4 cellular contexts compared by ENCODE assay signal in the genomic region with DNA sequence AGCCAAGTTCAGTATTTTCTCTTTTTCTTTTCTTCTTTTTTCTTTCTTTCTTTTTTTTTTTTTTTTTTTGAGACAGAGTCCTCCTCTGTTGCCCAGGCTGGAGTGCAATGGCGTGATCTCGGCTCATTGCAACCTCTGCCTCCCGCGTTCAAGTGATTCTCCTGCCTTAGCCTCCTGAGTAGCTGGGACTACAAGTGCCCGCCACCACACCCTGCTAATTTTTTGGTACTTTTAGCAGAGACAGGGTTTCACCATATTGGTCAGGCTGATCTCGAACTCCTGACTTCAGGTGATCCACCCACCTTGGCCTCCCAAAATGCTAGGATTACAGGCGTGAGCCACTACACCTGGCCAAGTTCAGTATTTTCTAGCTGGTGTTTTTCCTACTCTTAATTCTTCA. TPM values are rescaled to one million over a fixed set of nuclear protein-coding genes. Genes with fewer than 3 reads are reported as not detected.
"Had no signal": no experiment of that assay in that cellular context is flagged by ENCODE, and none has a peak within 500 bp of the region (broad histone marks: within the 10 kb centered on the region; RNA-seq: fewer than 3 reads in every experiment).

No MANE protein-coding gene starts in this region.

RNA-seq across cellular contexts. Expression of a gene that starts 4.3 kb away (rescaled TPM):
- total RNA-seq: LHCN-M2, NCI-H460, RPMI7951, SJSA1 had no signal
